ENCODE assay signal across 8 cellular contexts in the genomic region with DNA sequence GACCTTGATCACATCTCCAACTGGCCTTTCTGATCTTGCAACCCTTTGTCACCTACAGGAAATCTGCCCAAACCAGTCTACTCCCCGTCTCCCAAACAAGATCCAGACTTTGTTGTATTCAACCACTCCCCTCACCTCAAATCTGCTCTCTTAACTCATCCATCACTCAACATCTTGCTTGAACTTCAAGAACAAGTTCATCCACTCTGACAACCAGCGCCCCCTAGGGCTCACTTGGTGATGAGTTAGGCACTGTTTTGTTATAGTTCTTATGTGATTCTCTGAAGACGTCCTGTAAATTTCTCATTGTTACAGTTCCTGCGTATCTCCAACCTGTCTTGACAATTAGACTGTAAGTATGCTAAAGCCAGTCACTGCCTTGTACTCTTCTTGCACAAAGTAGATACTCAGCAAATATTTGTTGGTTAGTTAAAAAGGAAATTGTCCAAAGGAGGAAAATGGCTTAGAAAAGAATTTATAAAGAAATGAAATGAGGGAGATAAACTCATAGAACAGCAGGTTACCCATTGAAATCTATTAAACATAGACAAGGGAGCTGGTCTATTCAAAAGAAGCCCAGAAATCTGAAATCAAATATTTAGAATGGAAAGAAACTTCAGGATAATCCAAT. TPM values are rescaled to one million over a fixed set of nuclear protein-coding genes. Genes with fewer than 3 reads are reported as not detected.
DNase-seq lines count a peak whose midpoint lies in the region; FAIRE-seq and TF ChIP-seq lines count a peak whose summit lies in the region.

No MANE protein-coding gene starts in this region.

- H4K20me1 ChIP-seq in Karpas-422 (ENCODE audit: insufficient read depth, low read depth, low read length) = no peaks in the 10 kb centered on the region

- H3K9me2 ChIP-seq in Karpas-422 (replicated peaks; ENCODE audit: insufficient read depth, low read length) = no peaks in the 10 kb centered on the region

- H3K9ac ChIP-seq in Karpas-422 (ENCODE audit: low read length) = no peak overlapping the region

- no peaks in the 10 kb centered on the region for H3K79me2 ChIP-seq in Karpas-422 (ENCODE audit: low read length)

- DNase-seq in CD1c-positive myeloid dendritic cell (ENCODE audit: extremely low spot score) (peak; percentile 63), Karpas-422 (peak; percentile 87), erythroblast (lab: John Stamatoyannopoulos, UW) (peak; percentile 51 to 59), small intestine (peak; percentile 22), SIG-M5 (lab: John Stamatoyannopoulos, UW) (no peak), retina (no peak), ascending aorta (ENCODE audit: low spot score in 2 of 2) (no peak)
- peak; percentile 12 to 47 for DNase-seq in activated CD4-positive, alpha-beta T cell treated with anti-CD3 and anti-CD28 coated beads, Interleukin-2, amount 50 U/mL, for 24 hours (ENCODE audit: low read depth in 1 of 2, low spot score in 1 of 2)

- intact Hi-C loops in ascending aorta (cut with DNase I) = no loop called here

- H3K4me2 ChIP-seq in Karpas-422 (ENCODE audit: low read depth, low read length, poor library complexity, severe bottlenecking) = no peak overlapping the region

- WGBS in small intestine, 3 donors = 25 to 56% (median 37%) methylated on average over 4 of the region's 4 CpGs

- H3K9me3 ChIP-seq in Karpas-422 (ENCODE audit: low read length) = no peaks in the 10 kb centered on the region
- H3K9me3 ChIP-seq in small intestine (ENCODE audit: control insufficient read depth, low read depth) = no peaks in the 10 kb centered on the region
- H3K9me3 ChIP-seq in ascending aorta = no peaks in the 10 kb centered on the region

- TF ChIP-seq CTCF in ascending aorta (IDR thresholded peaks at IDR 0.05) = peak in 1 of 3 experiments; percentile 40

- H2AFZ ChIP-seq in Karpas-422 (ENCODE audit: low read length) = no peak overlapping the region

- no peak for FAIRE-seq in small intestine (lab: Jason Lieb, UNC)

- no peak for TF ChIP-seq POLR2A in erythroblast (IDR thresholded peaks at IDR 0.05; ENCODE audit: low read length)

- H3K4me1 ChIP-seq in Karpas-422 (ENCODE audit: low read length) (no peaks in the 10 kb centered on the region), small intestine (ENCODE audit: control insufficient read depth in 2 of 2, insufficient read depth in 1 of 2, low read depth in 1 of 2, low read length in 1 of 2) (no peaks in the 10 kb centered on the region), ascending aorta (no peaks in the 10 kb centered on the region)

- H3K4me3 ChIP-seq in Karpas-422 (ENCODE audit: low read length) (no peak overlapping the region), small intestine (ENCODE audit: low read depth in 1 of 2, low read length in 2 of 2) (no peak overlapping the region), ascending aorta (no peak overlapping the region)

- H3K36me3 ChIP-seq in Karpas-422 (ENCODE audit: insufficient read depth, low read length) = no peaks in the 10 kb centered on the region
- no peaks in the 10 kb centered on the region for H3K36me3 ChIP-seq in small intestine (ENCODE audit: control insufficient read depth in 2 of 2, insufficient read depth in 2 of 2, low read length in 2 of 2)
- no peaks in the 10 kb centered on the region for H3K36me3 ChIP-seq in ascending aorta

- no peaks in the 10 kb centered on the region for H3K27me3 ChIP-seq in Karpas-422 (ENCODE audit: low read length)
- H3K27me3 ChIP-seq in small intestine (ENCODE audit: control insufficient read depth in 2 of 2, insufficient read depth in 2 of 2, low read length in 2 of 2) = peaks cover 0 to 8% of the 10 kb centered on the region in 2 donors
- H3K27me3 ChIP-seq in ascending aorta = no peaks in the 10 kb centered on the region

- no peak overlapping the region for H3K27ac ChIP-seq in Karpas-422 (ENCODE audit: low read length)
- H3K27ac ChIP-seq in small intestine (ENCODE audit: low read depth in 1 of 2, low read length in 1 of 2) = no peak overlapping the region
- no peak overlapping the region for H3K27ac ChIP-seq in ascending aorta

RNA-seq across cellular contexts. Expression of a gene that starts 5.3 kb away (rescaled TPM):
- not detected in 2 replicates for total RNA-seq in Karpas-422 (2014; rRNA removed; shearing (Covaris generic); ENCODE audit: low replicate concordance)
- polyA plus RNA-seq in small intestine = 10 to 100 TPM in 1 of 3 donors, 1 to 10 TPM in 1, under 1 TPM in 1; 0.45 to 10.0 (median 2.4) TPM
- 108 TPM for total RNA-seq in ascending aorta

Comparison
In these comparisons a context has a peak if more than half of its experiments do, and no peak if none do; other contexts are left out.
1. DNase-seq: peak in CD1c-positive myeloid dendritic cell (single experiment), Karpas-422 (single experiment), activated CD4-positive, alpha-beta T cell treated with anti-CD3 and anti-CD28 coated beads, Interleukin-2, amount 50 U/mL, for 24 hours (2 of 2), erythroblast (2 of 2) and small intestine (single experiment); none in SIG-M5 (single experiment), retina (single experiment) and ascending aorta (0 of 2).
2. RNA of a gene that starts 5.3 kb away (total RNA-seq): 108 TPM in ascending aorta (single experiment); not detected in Karpas-422; every median in the first group is over 100 times any median in the second.